12 cellular contexts compared by ENCODE assay signal in the genomic region with DNA sequence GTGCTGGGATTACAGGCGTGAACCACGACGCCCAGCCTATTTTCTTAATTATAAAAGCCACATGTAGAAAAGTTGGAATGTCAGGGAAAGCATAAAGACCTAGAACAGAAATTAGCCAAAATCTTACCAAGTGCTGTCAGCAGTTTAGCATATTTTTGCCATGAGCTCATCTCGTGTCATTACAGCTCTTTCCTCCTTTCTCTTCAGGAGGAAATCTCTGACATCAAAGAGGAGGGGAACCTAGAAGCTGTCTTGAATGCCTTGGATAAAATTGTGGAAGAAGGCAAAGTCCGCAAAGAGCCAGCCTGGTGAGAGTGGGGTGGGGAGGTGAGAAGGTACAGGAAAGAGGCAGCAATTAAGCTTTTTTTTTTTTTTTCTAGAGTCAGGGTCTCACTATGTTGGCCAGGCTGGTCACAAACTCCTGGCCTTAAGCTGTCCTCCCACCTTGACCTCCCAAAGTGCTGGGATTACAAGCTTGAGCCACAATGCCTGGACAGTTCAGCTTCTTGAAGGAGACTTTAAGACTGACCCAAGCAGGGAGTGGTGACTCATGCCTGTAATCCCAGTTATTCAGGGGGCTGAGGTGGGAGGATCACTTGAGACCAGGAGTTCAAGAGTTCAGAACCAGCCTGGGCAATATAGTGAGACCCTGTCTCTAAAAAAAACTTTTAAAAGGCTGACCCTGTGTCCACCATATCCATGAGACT. TPM values are rescaled to one million over a fixed set of nuclear protein-coding genes. Genes with fewer than 3 reads are reported as not detected.
DNase-seq lines count a peak whose midpoint lies in the region; ATAC-seq and TF ChIP-seq lines count a peak whose summit lies in the region.
"Had no signal": no experiment of that assay in that cellular context is flagged by ENCODE, and none has a peak within 500 bp of the region (broad histone marks: within the 10 kb centered on the region; RNA-seq: fewer than 3 reads in every experiment).

No MANE protein-coding gene starts in this region.

- ATAC-seq in HG03565 (IDR thresholded peaks at IDR 0.05; ENCODE audit: unreplicated experiment), result no peak

- no peak overlapping the region for H3K4me3 ChIP-seq in epithelial cell of esophagus (ENCODE audit: low read length)

- H3K36me3 Mint-ChIP-seq in osteocyte (ENCODE audit: unreplicated experiment), result peaks cover 19% of the 10 kb centered on the region

- TF ChIP-seq CTCF in epithelial cell of esophagus (IDR thresholded peaks at IDR 0.05; ENCODE audit: insufficient read depth, low read depth, low read length, missing control alignments) (no peak), osteocyte (IDR thresholded peaks at IDR 0.05) (no peak)

- no peaks in the 10 kb centered on the region for H3K9me3 Mint-ChIP-seq in osteocyte (ENCODE audit: unreplicated experiment)
- H3K9me3 Mint-ChIP-seq: activated naive CD4-positive, alpha-beta T cell treated with anti-CD3 and anti-CD28 coated beads for 36 hours had no signal

- H3K27me3 Mint-ChIP-seq in osteocyte (ENCODE audit: unreplicated experiment), result no peaks in the 10 kb centered on the region

- no peak overlapping the region for H3K4me3 Mint-ChIP-seq in osteocyte (ENCODE audit: unreplicated experiment)
- H3K4me3 Mint-ChIP-seq: activated naive CD4-positive, alpha-beta T cell treated with anti-CD3 and anti-CD28 coated beads for 36 hours had no signal

- peak overlapping the region; percentile 57 for H3K27ac Mint-ChIP-seq in osteocyte (ENCODE audit: unreplicated experiment)
- H3K27ac Mint-ChIP-seq: activated naive CD4-positive, alpha-beta T cell treated with anti-CD3 and anti-CD28 coated beads for 36 hours had no signal

- H3K4me1 Mint-ChIP-seq in osteocyte (ENCODE audit: unreplicated experiment), result peaks cover 9% of the 10 kb centered on the region

- DNase-seq in EL (peak; percentile 87), RPMI7951 (ENCODE audit: low read depth) (peak; percentile 73), epithelial cell of esophagus (ENCODE audit: low read depth) (peak; percentile 44), osteocyte (ENCODE audit: extremely low spot score, unreplicated experiment) (no peak), NCI-H69 (lab: John Stamatoyannopoulos, UW) (no peak), NCI-H446 (lab: John Stamatoyannopoulos, UW) (no peak)
- DNase-seq in stimulated activated CD4-positive, alpha-beta T cell treated with anti-CD3 and anti-CD28 coated beads, Interleukin-2, amount 100 ng/mL, for 24 hours, result no peak
- DNase-seq: activated CD4-positive, alpha-beta T cell treated with anti-CD3 and anti-CD28 coated beads for 4 hours; activated naive CD4-positive, alpha-beta T cell treated with anti-CD3 and anti-CD28 coated beads for 36 hours; NCI-H1048; NCI-H524 had no signal

RNA-seq across cellular contexts. Expression of a gene that starts 8.4 kb away (rescaled TPM):
- total RNA-seq in RPMI7951 (2014; rRNA removed; shearing (Covaris generic)), result 17.7 and 44.1 TPM in 2 replicates
- total RNA-seq in osteocyte, result 0.52 TPM in 1 of 2 replicates, not detected in the other

RNA-seq across cellular contexts. Expression of a gene that starts 14.3 kb away (rescaled TPM):
- 0.12 and 0.29 TPM in 2 replicates for total RNA-seq in RPMI7951 (2014; rRNA removed; shearing (Covaris generic))
- 12.0 and 12.5 TPM in 2 replicates for total RNA-seq in osteocyte

RNA-seq across cellular contexts. Expression of a gene that starts 20.8 kb away (rescaled TPM):
- total RNA-seq in RPMI7951 (2014; rRNA removed; shearing (Covaris generic)), result 76.6 and 81.0 TPM in 2 replicates
- total RNA-seq in osteocyte, result 54.1 and 57.0 TPM in 2 replicates

RNA-seq across cellular contexts. Expression of a gene that starts 39.7 kb away (rescaled TPM):
- 8.3 and 10.1 TPM in 2 replicates for total RNA-seq in RPMI7951 (2014; rRNA removed; shearing (Covaris generic))
- total RNA-seq in osteocyte, result 20.2 and 23.4 TPM in 2 replicates

RNA-seq across cellular contexts. Expression of a gene that starts 49.1 kb away (rescaled TPM):
- total RNA-seq in RPMI7951 (2014; rRNA removed; shearing (Covaris generic)), result 48.4 and 54.3 TPM in 2 replicates
- 75.8 and 78.1 TPM in 2 replicates for total RNA-seq in osteocyte

Comparison
In these comparisons a context has a peak if more than half of its experiments do, and no peak if none do; other contexts are left out.
1. DNase-seq: peak in EL (single experiment), RPMI7951 (single experiment) and epithelial cell of esophagus (single experiment); none in osteocyte (single experiment), stimulated activated CD4-positive, alpha-beta T cell treated with anti-CD3 and anti-CD28 coated beads, Interleukin-2, amount 100 ng/mL, for 24 hours (0 of 2), NCI-H69 (single experiment) and NCI-H446 (0 of 2).
2. RNA of a gene that starts 8.4 kb away (total RNA-seq): 17.7 to 44.1 TPM in RPMI7951; 0.52 TPM in osteocyte; every median in the first group is over 10 times any median in the second.
3. RNA of a gene that starts 14.3 kb away (total RNA-seq): 12.0 to 12.5 TPM in osteocyte; 0.12 to 0.29 TPM in RPMI7951; every median in the first group is over 10 times any median in the second.